ENCODE assay signal across 17 cellular contexts in the genomic region with DNA sequence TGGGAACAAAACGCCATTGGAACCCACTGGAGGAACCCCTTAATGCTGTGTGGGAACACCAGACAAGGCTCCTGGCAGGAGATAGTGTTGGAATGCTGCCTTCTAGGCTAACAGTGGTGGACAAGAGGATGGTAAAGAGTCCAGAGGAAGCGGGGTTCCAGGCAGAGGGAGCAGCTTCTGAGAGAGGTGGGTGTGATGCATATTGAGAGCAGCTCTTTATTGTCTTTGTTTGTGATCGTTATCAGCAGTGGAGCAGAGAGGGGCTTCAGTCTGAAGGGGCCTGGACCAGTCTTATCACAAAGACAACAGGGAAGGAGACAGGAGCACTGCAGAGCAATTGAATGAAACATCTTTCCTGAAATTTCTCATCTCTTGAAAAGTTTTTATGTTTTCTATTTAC.
DNase-seq lines count a peak whose midpoint lies in the region; TF ChIP-seq lines count a peak whose summit lies in the region.
"Had no signal": no experiment of that assay in that cellular context is flagged by ENCODE, and none has a peak within 500 bp of the region (broad histone marks: within the 10 kb centered on the region; RNA-seq: fewer than 3 reads in every experiment).

No MANE protein-coding gene starts in this region.

- no peaks in the 10 kb centered on the region for H3K36me3 ChIP-seq in neural cell (ENCODE audit: insufficient read depth, low read length)
- H3K36me3 ChIP-seq in neuronal stem cell (replicated peaks in 1 of 2; ENCODE audit: control insufficient read depth in 2 of 2, insufficient read depth in 2 of 2, low read length in 2 of 2): no peaks in the 10 kb centered on the region

- no peak overlapping the region for H3K14ac ChIP-seq in neuronal stem cell (ENCODE audit: low read length)

- no peak overlapping the region for H2BK120ac ChIP-seq in neuronal stem cell (ENCODE audit: low read depth, low read length)

- no peak overlapping the region for H3K4ac ChIP-seq in neuronal stem cell (ENCODE audit: low read length)

- H3K4me2 ChIP-seq in neural cell (ENCODE audit: low read length): no peak overlapping the region
- H3K4me2 ChIP-seq in neuronal stem cell (ENCODE audit: insufficient read depth, low read length, poor library complexity, severe bottlenecking): no peak overlapping the region
- H3K4me2 ChIP-seq: A549, GM23338 had no signal

- no peak for TF ChIP-seq RAD21 in neural cell (conservative IDR thresholded peaks at IDR 0.05)

- TF ChIP-seq EP300 in neural cell (conservative IDR thresholded peaks at IDR 0.05; ENCODE audit: poor library complexity, severe bottlenecking): no peak

- H3K36me3 Mint-ChIP-seq in HFFc6 (ENCODE audit: low read depth): no peaks in the 10 kb centered on the region
- H3K36me3 Mint-ChIP-seq in type B pancreatic cell: no peaks in the 10 kb centered on the region
- H3K36me3 Mint-ChIP-seq in activated CD4-positive, alpha-beta memory T cell treated with anti-CD3 and anti-CD28 coated beads for 36 hours: peaks cover 1% of the 10 kb centered on the region

- no CpG with 5 or more reads among the region's 3 CpGs for whole genome bisulfite sequencing in neuronal stem cell (ENCODE audit: extremely low coverage in 2 of 2, insufficient read length in 2 of 2, insufficient replicate concordance in 1 of 2), 2 donors

- CTCF ChIA-PET in activated CD4-positive, alpha-beta memory T cell treated with anti-CD3 and anti-CD28 coated beads for 36 hours (lab: Charles Lee): no interaction called here

- TF ChIP-seq CTCF in HFFc6 (IDR thresholded peaks at IDR 0.05) (no peak), neural cell (IDR thresholded peaks at IDR 0.05; ENCODE audit: poor library complexity, severe bottlenecking) (no peak), type B pancreatic cell (conservative IDR thresholded peaks at IDR 0.05) (no peak)

- peak overlapping the region; percentile 33 for H3K27ac ChIP-seq in neural cell (ENCODE audit: low read length)
- no peak overlapping the region for H3K27ac ChIP-seq in neuronal stem cell (replicated peaks; ENCODE audit: low read length)
- H3K27ac ChIP-seq: A549 had no signal

- H3K4me1 Mint-ChIP-seq in HFFc6 (ENCODE audit: low read depth) (peaks cover 52% of the 10 kb centered on the region), type B pancreatic cell (ENCODE audit: unreplicated experiment) (no peaks in the 10 kb centered on the region)
- H3K4me1 Mint-ChIP-seq in activated CD4-positive, alpha-beta memory T cell treated with anti-CD3 and anti-CD28 coated beads for 36 hours (ENCODE audit: low read depth): no peaks in the 10 kb centered on the region

- H3K27ac Mint-ChIP-seq in HFFc6: peak overlapping the region; percentile 24; the same call in 1 of the 2 replicates
- no peak overlapping the region for H3K27ac Mint-ChIP-seq in type B pancreatic cell
- H3K27ac Mint-ChIP-seq in activated CD4-positive, alpha-beta memory T cell treated with anti-CD3 and anti-CD28 coated beads for 36 hours: no peak overlapping the region
- H3K27ac Mint-ChIP-seq: GM23338, H9 had no signal

- H3K4me3 ChIP-seq in neural cell (ENCODE audit: low read length) (no peak overlapping the region), neuronal stem cell (ENCODE audit: low read length in 2 of 2) (no peak overlapping the region)
- H3K4me3 ChIP-seq: A549, GM23338 had no signal

- H3K27me3 Mint-ChIP-seq in HFFc6 (ENCODE audit: insufficient read depth) (no peaks in the 10 kb centered on the region; the same call in none of the 2 replicates), type B pancreatic cell (peaks cover 31% of the 10 kb centered on the region)
- no peaks in the 10 kb centered on the region for H3K27me3 Mint-ChIP-seq in activated CD4-positive, alpha-beta memory T cell treated with anti-CD3 and anti-CD28 coated beads for 36 hours
- H3K27me3 Mint-ChIP-seq: CD4-positive, alpha-beta memory T cell had no signal

- no peak overlapping the region for H2BK5ac ChIP-seq in neuronal stem cell (ENCODE audit: low read length)

- no peak overlapping the region for H3K23ac ChIP-seq in neuronal stem cell (ENCODE audit: low read depth, low read length, poor library complexity)

- no peak overlapping the region for H2BK12ac ChIP-seq in neuronal stem cell (ENCODE audit: low read length)

- DNase-seq in HFFc6: no peak
- peak; percentile 11 for DNase-seq in SK-N-DZ (ENCODE audit: low spot score)
- no peak for DNase-seq in neuronal stem cell (ENCODE audit: low spot score)
- no peak for DNase-seq in type B pancreatic cell (ENCODE audit: extremely low spot score, unreplicated experiment)
- no peak for DNase-seq in activated CD4-positive, alpha-beta memory T cell treated with anti-CD3 and anti-CD28 coated beads for 36 hours
- DNase-seq in NOMO-1 treated with dmso at 0.1 percent for 144 hours (lab: John Stamatoyannopoulos, UW; ENCODE audit: unreplicated experiment): no peak
- DNase-seq: 8988T; C1 segment of cervical spinal cord; Calu3; CD4-positive, alpha-beta memory T cell; COR-L47; DMS153; DND-41; H9 had no signal

- peaks cover 0 to 4% of the 10 kb centered on the region in 2 donors for H3K4me1 ChIP-seq in neuronal stem cell (ENCODE audit: control insufficient read depth in 2 of 2, insufficient read depth in 1 of 2, low read depth in 1 of 2, low read length in 2 of 2)
- H3K4me1 ChIP-seq: A549 had no signal

- intact Hi-C loops in activated CD4-positive, alpha-beta memory T cell treated with anti-CD3 and anti-CD28 coated beads for 36 hours (cut with micrococcal nuclease): no loop called here

- no peak overlapping the region for H3K4me3 Mint-ChIP-seq in HFFc6
- no peak overlapping the region for H3K4me3 Mint-ChIP-seq in type B pancreatic cell
- no peak overlapping the region for H3K4me3 Mint-ChIP-seq in activated CD4-positive, alpha-beta memory T cell treated with anti-CD3 and anti-CD28 coated beads for 36 hours
- H3K4me3 Mint-ChIP-seq: CD4-positive, alpha-beta memory T cell; GM23338; H9 had no signal

- H3K9me2 ChIP-seq in neural cell (ENCODE audit: insufficient read depth, low read length): no peaks in the 10 kb centered on the region

- H4K8ac ChIP-seq in neuronal stem cell (ENCODE audit: low read depth, low read length): no peak overlapping the region

- peak overlapping the region; percentile 4 for H3K18ac ChIP-seq in neuronal stem cell (ENCODE audit: low read length)

- H3K79me1 ChIP-seq in neuronal stem cell (ENCODE audit: low read depth, low read length): no peaks in the 10 kb centered on the region

- H3K27me3 ChIP-seq in neural cell (ENCODE audit: insufficient read depth, low read depth, low read length) (no peaks in the 10 kb centered on the region), neuronal stem cell (ENCODE audit: control insufficient read depth in 3 of 3, insufficient read depth in 3 of 3, low read depth in 1 of 3, low read length in 3 of 3) (no peaks in the 10 kb centered on the region)

- no peaks in the 10 kb centered on the region for H3F3A ChIP-seq in neural cell (ENCODE audit: insufficient read depth, low read length, poor library complexity, severe bottlenecking)

- no peaks in the 10 kb centered on the region for H3K9me3 ChIP-seq in neural cell (ENCODE audit: low read length)
- no peaks in the 10 kb centered on the region for H3K9me3 ChIP-seq in neuronal stem cell (replicated peaks in 1 of 2; ENCODE audit: control insufficient read depth in 2 of 2, insufficient read depth in 1 of 2, low read depth in 1 of 2, low read length in 2 of 2)
- H3K9me3 ChIP-seq: A549 had no signal

- no peaks in the 10 kb centered on the region for H3K79me2 ChIP-seq in neural cell (replicated peaks; ENCODE audit: insufficient read depth, low read length)

- H2AFZ ChIP-seq in neural cell (ENCODE audit: low read depth, low read length) (no peak overlapping the region), neuronal stem cell (ENCODE audit: low read length) (no peak overlapping the region)
- H2AFZ ChIP-seq: GM23338 had no signal

- no peak overlapping the region for H4K91ac ChIP-seq in neuronal stem cell (ENCODE audit: low read depth, low read length, poor library complexity)

- no peaks in the 10 kb centered on the region for H4K20me1 ChIP-seq in neural cell (ENCODE audit: insufficient read depth)

- H3K9ac ChIP-seq in neural cell (ENCODE audit: low read length) (no peak overlapping the region), neuronal stem cell (ENCODE audit: low read depth, low read length, poor library complexity) (no peak overlapping the region)

- POLR2A ChIA-PET in activated CD4-positive, alpha-beta memory T cell treated with anti-CD3 and anti-CD28 coated beads for 36 hours (lab: Charles Lee): no interaction called here

- no peaks in the 10 kb centered on the region for H3K9me3 Mint-ChIP-seq in HFFc6
- H3K9me3 Mint-ChIP-seq in type B pancreatic cell: peaks cover 3% of the 10 kb centered on the region
- H3K9me3 Mint-ChIP-seq in activated CD4-positive, alpha-beta memory T cell treated with anti-CD3 and anti-CD28 coated beads for 36 hours: peaks cover 3% of the 10 kb centered on the region
- H3K9me3 Mint-ChIP-seq: GM23338 had no signal

- no peak overlapping the region for H2AK5ac ChIP-seq in neuronal stem cell (ENCODE audit: low read depth, low read length)

- H2BK15ac ChIP-seq in neuronal stem cell (ENCODE audit: low read length): no peak overlapping the region

TF ChIP-seq in neural cell, 6 proteins besides CTCF, POLR2A, EP300 and RAD21 (continues in another document):
- TF ChIP-seq REST (IDR thresholded peaks at IDR 0.05; ENCODE audit: borderline replicate concordance) (no peak), TAF1 (IDR thresholded peaks at IDR 0.05; ENCODE audit: low read depth) (no peak), POLR2AphosphoS5 (IDR thresholded peaks at IDR 0.05) (no peak)
